In the genomic region with DNA sequence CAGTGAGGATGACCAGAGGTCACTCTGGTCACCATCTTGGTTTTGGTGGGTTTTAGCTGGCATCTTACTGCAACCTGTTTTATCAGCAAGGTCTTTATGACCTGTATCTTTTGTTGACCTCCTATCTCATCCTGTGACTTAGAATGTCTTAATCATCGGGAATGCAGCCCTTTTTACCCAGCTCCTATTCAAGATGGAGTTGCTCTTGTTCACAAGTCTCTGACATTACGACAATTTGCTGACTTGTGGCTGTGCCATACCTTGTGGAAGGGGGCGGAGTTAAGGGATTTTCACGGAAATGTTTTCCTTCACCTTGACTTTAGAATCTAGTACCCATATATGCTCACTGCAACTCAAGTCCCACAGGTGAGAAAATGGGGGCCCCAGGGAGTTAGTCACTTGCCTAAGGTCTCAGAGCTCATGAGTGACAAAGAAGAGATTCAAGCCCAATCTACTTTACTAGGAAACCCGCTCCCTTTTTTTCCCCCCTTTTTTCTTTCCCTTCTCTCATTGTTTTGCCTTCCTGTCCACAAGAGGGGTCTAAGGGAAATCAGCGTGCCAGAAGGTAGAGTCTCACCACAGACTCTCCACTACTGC, we compare ENCODE assay signal across 1 cellular context.
TF ChIP-seq lines count a peak whose summit lies in the region.

No MANE protein-coding gene starts in this region.

TF ChIP-seq in K562, 482 proteins besides CTCF, POLR2A, EP300 and RAD21 (continues in another document):
- TF ChIP-seq, protein P1, sequence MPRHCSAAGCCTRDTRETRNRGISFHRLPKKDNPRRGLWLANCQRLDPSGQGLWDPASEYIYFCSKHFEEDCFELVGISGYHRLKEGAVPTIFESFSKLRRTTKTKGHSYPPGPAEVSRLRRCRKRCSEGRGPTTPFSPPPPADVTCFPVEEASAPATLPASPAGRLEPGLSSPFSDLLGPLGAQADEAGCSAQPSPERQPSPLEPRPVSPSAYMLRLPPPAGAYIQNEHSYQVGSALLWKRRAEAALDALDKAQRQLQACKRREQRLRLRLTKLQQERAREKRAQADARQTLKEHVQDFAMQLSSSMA (CRISPR knock-in tag; IDR thresholded peaks at IDR 0.05), result 0 out of 2 replicates have a peak, but pooled peaks have one; percentile 76
- TF ChIP-seq, protein P2, sequence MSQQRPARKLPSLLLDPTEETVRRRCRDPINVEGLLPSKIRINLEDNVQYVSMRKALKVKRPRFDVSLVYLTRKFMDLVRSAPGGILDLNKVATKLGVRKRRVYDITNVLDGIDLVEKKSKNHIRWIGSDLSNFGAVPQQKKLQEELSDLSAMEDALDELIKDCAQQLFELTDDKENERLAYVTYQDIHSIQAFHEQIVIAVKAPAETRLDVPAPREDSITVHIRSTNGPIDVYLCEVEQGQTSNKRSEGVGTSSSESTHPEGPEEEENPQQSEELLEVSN (IDR thresholded peaks at IDR 0.05; ENCODE audit: borderline replicate concordance in 1 of 2, extremely low read depth in 1 of 2, insufficient read depth in 1 of 2, insufficient read length in 1 of 2, low read depth in 1 of 2, low read length in 1 of 2, poor library complexity in 1 of 2, severe bottlenecking in 1 of 2), result no peak
- TF ChIP-seq HSF4 (CRISPR knock-in tag; IDR thresholded peaks at IDR 0.05; ENCODE audit: borderline replicate concordance), result peak; percentile 94
- peak; percentile 99 for TF ChIP-seq DMBX1 (CRISPR knock-in tag; IDR thresholded peaks at IDR 0.05; ENCODE audit: borderline replicate concordance)
- TF ChIP-seq SRSF3 (IDR thresholded peaks at IDR 0.05; ENCODE audit: insufficient read depth, low read length), result no peak
- TF ChIP-seq TRIM24 (IDR thresholded peaks at IDR 0.05), result no peak
- TF ChIP-seq TBL1XR1 (IDR thresholded peaks at IDR 0.05; ENCODE audit: low read length in 2 of 2), result no peak
- no peak for TF ChIP-seq TCF3 (CRISPR knock-in tag; IDR thresholded peaks at IDR 0.05)
- TF ChIP-seq, protein P3, sequence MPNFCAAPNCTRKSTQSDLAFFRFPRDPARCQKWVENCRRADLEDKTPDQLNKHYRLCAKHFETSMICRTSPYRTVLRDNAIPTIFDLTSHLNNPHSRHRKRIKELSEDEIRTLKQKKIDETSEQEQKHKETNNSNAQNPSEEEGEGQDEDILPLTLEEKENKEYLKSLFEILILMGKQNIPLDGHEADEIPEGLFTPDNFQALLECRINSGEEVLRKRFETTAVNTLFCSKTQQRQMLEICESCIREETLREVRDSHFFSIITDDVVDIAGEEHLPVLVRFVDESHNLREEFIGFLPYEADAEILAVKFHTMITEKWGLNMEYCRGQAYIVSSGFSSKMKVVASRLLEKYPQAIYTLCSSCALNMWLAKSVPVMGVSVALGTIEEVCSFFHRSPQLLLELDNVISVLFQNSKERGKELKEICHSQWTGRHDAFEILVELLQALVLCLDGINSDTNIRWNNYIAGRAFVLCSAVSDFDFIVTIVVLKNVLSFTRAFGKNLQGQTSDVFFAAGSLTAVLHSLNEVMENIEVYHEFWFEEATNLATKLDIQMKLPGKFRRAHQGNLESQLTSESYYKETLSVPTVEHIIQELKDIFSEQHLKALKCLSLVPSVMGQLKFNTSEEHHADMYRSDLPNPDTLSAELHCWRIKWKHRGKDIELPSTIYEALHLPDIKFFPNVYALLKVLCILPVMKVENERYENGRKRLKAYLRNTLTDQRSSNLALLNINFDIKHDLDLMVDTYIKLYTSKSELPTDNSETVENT (CRISPR knock-in tag; IDR thresholded peaks at IDR 0.05), result no peak
- TF ChIP-seq RFX1 (IDR thresholded peaks at IDR 0.05), result no peak
- TF ChIP-seq ZFPM2 (CRISPR knock-in tag; IDR thresholded peaks at IDR 0.05), result peak; percentile 97
- TF ChIP-seq SLC30A9 (CRISPR knock-in tag; IDR thresholded peaks at IDR 0.05), result 0 out of 2 replicates have a peak, but pooled peaks have one; percentile 68
- peak; percentile 73; the same call in 1 of the 2 replicates for TF ChIP-seq KLF1 (tag; IDR thresholded peaks at IDR 0.05)
- TF ChIP-seq, protein P4, sequence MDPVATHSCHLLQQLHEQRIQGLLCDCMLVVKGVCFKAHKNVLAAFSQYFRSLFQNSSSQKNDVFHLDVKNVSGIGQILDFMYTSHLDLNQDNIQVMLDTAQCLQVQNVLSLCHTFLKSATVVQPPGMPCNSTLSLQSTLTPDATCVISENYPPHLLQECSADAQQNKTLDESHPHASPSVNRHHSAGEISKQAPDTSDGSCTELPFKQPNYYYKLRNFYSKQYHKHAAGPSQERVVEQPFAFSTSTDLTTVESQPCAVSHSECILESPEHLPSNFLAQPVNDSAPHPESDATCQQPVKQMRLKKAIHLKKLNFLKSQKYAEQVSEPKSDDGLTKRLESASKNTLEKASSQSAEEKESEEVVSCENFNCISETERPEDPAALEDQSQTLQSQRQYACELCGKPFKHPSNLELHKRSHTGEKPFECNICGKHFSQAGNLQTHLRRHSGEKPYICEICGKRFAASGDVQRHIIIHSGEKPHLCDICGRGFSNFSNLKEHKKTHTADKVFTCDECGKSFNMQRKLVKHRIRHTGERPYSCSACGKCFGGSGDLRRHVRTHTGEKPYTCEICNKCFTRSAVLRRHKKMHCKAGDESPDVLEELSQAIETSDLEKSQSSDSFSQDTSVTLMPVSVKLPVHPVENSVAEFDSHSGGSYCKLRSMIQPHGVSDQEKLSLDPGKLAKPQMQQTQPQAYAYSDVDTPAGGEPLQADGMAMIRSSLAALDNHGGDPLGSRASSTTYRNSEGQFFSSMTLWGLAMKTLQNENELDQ (CRISPR knock-in tag; IDR thresholded peaks at IDR 0.05; ENCODE audit: borderline replicate concordance), result no peak
- no peak for TF ChIP-seq FOXA3 (CRISPR knock-in tag; conservative IDR thresholded peaks at IDR 0.05 in 1 of 2, IDR thresholded peaks at IDR 0.05 in 1 of 2)
- TF ChIP-seq, protein P5, sequence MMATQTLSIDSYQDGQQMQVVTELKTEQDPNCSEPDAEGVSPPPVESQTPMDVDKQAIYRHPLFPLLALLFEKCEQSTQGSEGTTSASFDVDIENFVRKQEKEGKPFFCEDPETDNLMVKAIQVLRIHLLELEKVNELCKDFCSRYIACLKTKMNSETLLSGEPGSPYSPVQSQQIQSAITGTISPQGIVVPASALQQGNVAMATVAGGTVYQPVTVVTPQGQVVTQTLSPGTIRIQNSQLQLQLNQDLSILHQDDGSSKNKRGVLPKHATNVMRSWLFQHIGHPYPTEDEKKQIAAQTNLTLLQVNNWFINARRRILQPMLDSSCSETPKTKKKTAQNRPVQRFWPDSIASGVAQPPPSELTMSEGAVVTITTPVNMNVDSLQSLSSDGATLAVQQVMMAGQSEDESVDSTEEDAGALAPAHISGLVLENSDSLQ (IDR thresholded peaks at IDR 0.05), result no peak
- TF ChIP-seq, protein P6, sequence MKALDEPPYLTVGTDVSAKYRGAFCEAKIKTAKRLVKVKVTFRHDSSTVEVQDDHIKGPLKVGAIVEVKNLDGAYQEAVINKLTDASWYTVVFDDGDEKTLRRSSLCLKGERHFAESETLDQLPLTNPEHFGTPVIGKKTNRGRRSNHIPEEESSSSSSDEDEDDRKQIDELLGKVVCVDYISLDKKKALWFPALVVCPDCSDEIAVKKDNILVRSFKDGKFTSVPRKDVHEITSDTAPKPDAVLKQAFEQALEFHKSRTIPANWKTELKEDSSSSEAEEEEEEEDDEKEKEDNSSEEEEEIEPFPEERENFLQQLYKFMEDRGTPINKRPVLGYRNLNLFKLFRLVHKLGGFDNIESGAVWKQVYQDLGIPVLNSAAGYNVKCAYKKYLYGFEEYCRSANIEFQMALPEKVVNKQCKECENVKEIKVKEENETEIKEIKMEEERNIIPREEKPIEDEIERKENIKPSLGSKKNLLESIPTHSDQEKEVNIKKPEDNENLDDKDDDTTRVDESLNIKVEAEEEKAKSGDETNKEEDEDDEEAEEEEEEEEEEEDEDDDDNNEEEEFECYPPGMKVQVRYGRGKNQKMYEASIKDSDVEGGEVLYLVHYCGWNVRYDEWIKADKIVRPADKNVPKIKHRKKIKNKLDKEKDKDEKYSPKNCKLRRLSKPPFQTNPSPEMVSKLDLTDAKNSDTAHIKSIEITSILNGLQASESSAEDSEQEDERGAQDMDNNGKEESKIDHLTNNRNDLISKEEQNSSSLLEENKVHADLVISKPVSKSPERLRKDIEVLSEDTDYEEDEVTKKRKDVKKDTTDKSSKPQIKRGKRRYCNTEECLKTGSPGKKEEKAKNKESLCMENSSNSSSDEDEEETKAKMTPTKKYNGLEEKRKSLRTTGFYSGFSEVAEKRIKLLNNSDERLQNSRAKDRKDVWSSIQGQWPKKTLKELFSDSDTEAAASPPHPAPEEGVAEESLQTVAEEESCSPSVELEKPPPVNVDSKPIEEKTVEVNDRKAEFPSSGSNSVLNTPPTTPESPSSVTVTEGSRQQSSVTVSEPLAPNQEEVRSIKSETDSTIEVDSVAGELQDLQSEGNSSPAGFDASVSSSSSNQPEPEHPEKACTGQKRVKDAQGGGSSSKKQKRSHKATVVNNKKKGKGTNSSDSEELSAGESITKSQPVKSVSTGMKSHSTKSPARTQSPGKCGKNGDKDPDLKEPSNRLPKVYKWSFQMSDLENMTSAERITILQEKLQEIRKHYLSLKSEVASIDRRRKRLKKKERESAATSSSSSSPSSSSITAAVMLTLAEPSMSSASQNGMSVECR (CRISPR knock-in tag; IDR thresholded peaks at IDR 0.05), result no peak
- no peak for TF ChIP-seq THRAP3 (IDR thresholded peaks at IDR 0.05; ENCODE audit: borderline replicate concordance)
- TF ChIP-seq ZNF174 (CRISPR knock-in tag; IDR thresholded peaks at IDR 0.05), result 0 out of 2 replicates have a peak, but pooled peaks have one; percentile 70
- TF ChIP-seq, protein P7, sequence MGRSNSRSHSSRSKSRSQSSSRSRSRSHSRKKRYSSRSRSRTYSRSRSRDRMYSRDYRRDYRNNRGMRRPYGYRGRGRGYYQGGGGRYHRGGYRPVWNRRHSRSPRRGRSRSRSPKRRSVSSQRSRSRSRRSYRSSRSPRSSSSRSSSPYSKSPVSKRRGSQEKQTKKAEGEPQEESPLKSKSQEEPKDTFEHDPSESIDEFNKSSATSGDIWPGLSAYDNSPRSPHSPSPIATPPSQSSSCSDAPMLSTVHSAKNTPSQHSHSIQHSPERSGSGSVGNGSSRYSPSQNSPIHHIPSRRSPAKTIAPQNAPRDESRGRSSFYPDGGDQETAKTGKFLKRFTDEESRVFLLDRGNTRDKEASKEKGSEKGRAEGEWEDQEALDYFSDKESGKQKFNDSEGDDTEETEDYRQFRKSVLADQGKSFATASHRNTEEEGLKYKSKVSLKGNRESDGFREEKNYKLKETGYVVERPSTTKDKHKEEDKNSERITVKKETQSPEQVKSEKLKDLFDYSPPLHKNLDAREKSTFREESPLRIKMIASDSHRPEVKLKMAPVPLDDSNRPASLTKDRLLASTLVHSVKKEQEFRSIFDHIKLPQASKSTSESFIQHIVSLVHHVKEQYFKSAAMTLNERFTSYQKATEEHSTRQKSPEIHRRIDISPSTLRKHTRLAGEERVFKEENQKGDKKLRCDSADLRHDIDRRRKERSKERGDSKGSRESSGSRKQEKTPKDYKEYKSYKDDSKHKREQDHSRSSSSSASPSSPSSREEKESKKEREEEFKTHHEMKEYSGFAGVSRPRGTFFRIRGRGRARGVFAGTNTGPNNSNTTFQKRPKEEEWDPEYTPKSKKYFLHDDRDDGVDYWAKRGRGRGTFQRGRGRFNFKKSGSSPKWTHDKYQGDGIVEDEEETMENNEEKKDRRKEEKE (IDR thresholded peaks at IDR 0.05; ENCODE audit: borderline replicate concordance in 1 of 2, control insufficient read depth in 1 of 2, low read depth in 2 of 2, low read length in 1 of 2), result no peak
- peak; percentile 97 for TF ChIP-seq ZNF165 (CRISPR knock-in tag; IDR thresholded peaks at IDR 0.05; ENCODE audit: borderline replicate concordance)
- TF ChIP-seq, protein P8, sequence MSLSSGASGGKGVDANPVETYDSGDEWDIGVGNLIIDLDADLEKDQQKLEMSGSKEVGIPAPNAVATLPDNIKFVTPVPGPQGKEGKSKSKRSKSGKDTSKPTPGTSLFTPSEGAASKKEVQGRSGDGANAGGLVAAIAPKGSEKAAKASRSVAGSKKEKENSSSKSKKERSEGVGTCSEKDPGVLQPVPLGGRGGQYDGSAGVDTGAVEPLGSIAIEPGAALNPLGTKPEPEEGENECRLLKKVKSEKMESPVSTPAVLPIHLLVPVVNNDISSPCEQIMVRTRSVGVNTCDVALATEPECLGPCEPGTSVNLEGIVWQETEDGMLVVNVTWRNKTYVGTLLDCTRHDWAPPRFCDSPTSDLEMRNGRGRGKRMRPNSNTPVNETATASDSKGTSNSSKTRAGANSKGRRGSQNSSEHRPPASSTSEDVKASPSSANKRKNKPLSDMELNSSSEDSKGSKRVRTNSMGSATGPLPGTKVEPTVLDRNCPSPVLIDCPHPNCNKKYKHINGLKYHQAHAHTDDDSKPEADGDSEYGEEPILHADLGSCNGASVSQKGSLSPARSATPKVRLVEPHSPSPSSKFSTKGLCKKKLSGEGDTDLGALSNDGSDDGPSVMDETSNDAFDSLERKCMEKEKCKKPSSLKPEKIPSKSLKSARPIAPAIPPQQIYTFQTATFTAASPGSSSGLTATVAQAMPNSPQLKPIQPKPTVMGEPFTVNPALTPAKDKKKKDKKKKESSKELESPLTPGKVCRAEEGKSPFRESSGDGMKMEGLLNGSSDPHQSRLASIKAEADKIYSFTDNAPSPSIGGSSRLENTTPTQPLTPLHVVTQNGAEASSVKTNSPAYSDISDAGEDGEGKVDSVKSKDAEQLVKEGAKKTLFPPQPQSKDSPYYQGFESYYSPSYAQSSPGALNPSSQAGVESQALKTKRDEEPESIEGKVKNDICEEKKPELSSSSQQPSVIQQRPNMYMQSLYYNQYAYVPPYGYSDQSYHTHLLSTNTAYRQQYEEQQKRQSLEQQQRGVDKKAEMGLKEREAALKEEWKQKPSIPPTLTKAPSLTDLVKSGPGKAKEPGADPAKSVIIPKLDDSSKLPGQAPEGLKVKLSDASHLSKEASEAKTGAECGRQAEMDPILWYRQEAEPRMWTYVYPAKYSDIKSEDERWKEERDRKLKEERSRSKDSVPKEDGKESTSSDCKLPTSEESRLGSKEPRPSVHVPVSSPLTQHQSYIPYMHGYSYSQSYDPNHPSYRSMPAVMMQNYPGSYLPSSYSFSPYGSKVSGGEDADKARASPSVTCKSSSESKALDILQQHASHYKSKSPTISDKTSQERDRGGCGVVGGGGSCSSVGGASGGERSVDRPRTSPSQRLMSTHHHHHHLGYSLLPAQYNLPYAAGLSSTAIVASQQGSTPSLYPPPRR (CRISPR knock-in tag; IDR thresholded peaks at IDR 0.05; ENCODE audit: borderline replicate concordance), result no peak
- peak; percentile 77; the same call in 1 of the 2 replicates for TF ChIP-seq ZNF586 (CRISPR knock-in tag; conservative IDR thresholded peaks at IDR 0.05)
- no peak for TF ChIP-seq ZNF408 (CRISPR knock-in tag; IDR thresholded peaks at IDR 0.05; ENCODE audit: low read depth)
- TF ChIP-seq PHB (CRISPR knock-in tag; IDR thresholded peaks at IDR 0.05), result 0 out of 2 replicates have a peak, but pooled peaks have one; percentile 15
- TF ChIP-seq ZNF316 (IDR thresholded peaks at IDR 0.05), result no peak
- TF ChIP-seq ERF (CRISPR knock-in tag; IDR thresholded peaks at IDR 0.05), result peak; percentile 98
- TF ChIP-seq HMGN3 (IDR thresholded peaks at IDR 0.05; ENCODE audit: borderline replicate concordance, extremely low read depth, insufficient read length, low read depth, low read length), result no peak
- TF ChIP-seq ZNF79 (CRISPR knock-in tag; IDR thresholded peaks at IDR 0.05; ENCODE audit: low read depth), result peak; percentile 97
- TF ChIP-seq KAT2B (IDR thresholded peaks at IDR 0.05; ENCODE audit: low read depth, low read length), result no peak
- no peak for TF ChIP-seq MCM2 (IDR thresholded peaks at IDR 0.05; ENCODE audit: low read depth)
